2 cellular contexts compared by ENCODE assay signal in genomic region chr13:113488283-113488682, GRCh38.
TF ChIP-seq lines count a peak whose summit lies in the region.

No MANE protein-coding gene starts in this region.

TF ChIP-seq in HepG2, 621 proteins besides CTCF, POLR2A, EP300 and RAD21:
- TF ChIP-seq ZNF367 (CRISPR knock-in tag; IDR thresholded peaks at IDR 0.05; ENCODE audit: borderline replicate concordance) (no peak), ZNF460 (CRISPR knock-in tag; IDR thresholded peaks at IDR 0.05; ENCODE audit: borderline replicate concordance) (no peak), ZNF7 (CRISPR knock-in tag; IDR thresholded peaks at IDR 0.05) (no peak), IKZF4 (CRISPR knock-in tag; IDR thresholded peaks at IDR 0.05; ENCODE audit: borderline replicate concordance, low read depth, not compliant biosample characterization) (no peak), MAF1 (CRISPR knock-in tag; IDR thresholded peaks at IDR 0.05; ENCODE audit: borderline replicate concordance) (no peak), ATF1 (CRISPR knock-in tag; IDR thresholded peaks at IDR 0.05) (no peak), ZNF260 (CRISPR knock-in tag; IDR thresholded peaks at IDR 0.05; ENCODE audit: borderline replicate concordance, low read depth) (no peak), SP1 (IDR thresholded peaks at IDR 0.05) (no peak), SP1 (CRISPR knock-in tag; IDR thresholded peaks at IDR 0.05) (no peak), UBTF (CRISPR knock-in tag; IDR thresholded peaks at IDR 0.05) (no peak), ZNF564 (CRISPR knock-in tag; IDR thresholded peaks at IDR 0.05) (no peak), TRIM24 (CRISPR knock-in tag; IDR thresholded peaks at IDR 0.05) (no peak), RBFOX2 (IDR thresholded peaks at IDR 0.05; ENCODE audit: low read depth, low read length) (no peak), REXO4 (CRISPR knock-in tag; IDR thresholded peaks at IDR 0.05; ENCODE audit: borderline replicate concordance) (no peak), ZFP36L1 (CRISPR knock-in tag; IDR thresholded peaks at IDR 0.05) (no peak), ZNF646 (CRISPR knock-in tag; IDR thresholded peaks at IDR 0.05) (no peak), BORCS8-MEF2B (CRISPR knock-in tag; IDR thresholded peaks at IDR 0.05) (no peak), TARDBP (CRISPR knock-in tag; IDR thresholded peaks at IDR 0.05) (no peak), PCBP1 (IDR thresholded peaks at IDR 0.05; ENCODE audit: borderline replicate concordance, low read depth, low read length) (no peak)
- TF ChIP-seq, protein P1, sequence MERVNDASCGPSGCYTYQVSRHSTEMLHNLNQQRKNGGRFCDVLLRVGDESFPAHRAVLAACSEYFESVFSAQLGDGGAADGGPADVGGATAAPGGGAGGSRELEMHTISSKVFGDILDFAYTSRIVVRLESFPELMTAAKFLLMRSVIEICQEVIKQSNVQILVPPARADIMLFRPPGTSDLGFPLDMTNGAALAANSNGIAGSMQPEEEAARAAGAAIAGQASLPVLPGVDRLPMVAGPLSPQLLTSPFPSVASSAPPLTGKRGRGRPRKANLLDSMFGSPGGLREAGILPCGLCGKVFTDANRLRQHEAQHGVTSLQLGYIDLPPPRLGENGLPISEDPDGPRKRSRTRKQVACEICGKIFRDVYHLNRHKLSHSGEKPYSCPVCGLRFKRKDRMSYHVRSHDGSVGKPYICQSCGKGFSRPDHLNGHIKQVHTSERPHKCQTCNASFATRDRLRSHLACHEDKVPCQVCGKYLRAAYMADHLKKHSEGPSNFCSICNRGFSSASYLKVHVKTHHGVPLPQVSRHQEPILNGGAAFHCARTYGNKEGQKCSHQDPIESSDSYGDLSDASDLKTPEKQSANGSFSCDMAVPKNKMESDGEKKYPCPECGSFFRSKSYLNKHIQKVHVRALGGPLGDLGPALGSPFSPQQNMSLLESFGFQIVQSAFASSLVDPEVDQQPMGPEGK (CRISPR knock-in tag; IDR thresholded peaks at IDR 0.05): no peak

TF ChIP-seq in endothelial cell of umbilical vein, 7 proteins besides CTCF, POLR2A, EP300 and RAD21:
- TF ChIP-seq POLR2AphosphoS5 (IDR thresholded peaks at IDR 0.05; ENCODE audit: insufficient read depth, low read depth, low read length): no peak
- TF ChIP-seq JUN (IDR thresholded peaks at IDR 0.05; ENCODE audit: borderline replicate concordance, insufficient read depth, insufficient read length, low read depth): no peak
- TF ChIP-seq GATA2 (IDR thresholded peaks at IDR 0.05; ENCODE audit: insufficient read depth, insufficient read length, low read depth, low read length): no peak
- TF ChIP-seq MAX (IDR thresholded peaks at IDR 0.05; ENCODE audit: insufficient read depth, insufficient read length): no peak
- TF ChIP-seq EZH2 (IDR thresholded peaks at IDR 0.05; ENCODE audit: borderline replicate concordance, low read depth, low read length, severe bottlenecking): no peak
- TF ChIP-seq FOS (IDR thresholded peaks at IDR 0.05; ENCODE audit: borderline replicate concordance, insufficient read depth, low read length): no peak
- no peak for TF ChIP-seq MYC (IDR thresholded peaks at IDR 0.05; ENCODE audit: low read depth, low read length)
